Comparison of ENCODE assay signal across 8 cellular contexts in the genomic region with DNA sequence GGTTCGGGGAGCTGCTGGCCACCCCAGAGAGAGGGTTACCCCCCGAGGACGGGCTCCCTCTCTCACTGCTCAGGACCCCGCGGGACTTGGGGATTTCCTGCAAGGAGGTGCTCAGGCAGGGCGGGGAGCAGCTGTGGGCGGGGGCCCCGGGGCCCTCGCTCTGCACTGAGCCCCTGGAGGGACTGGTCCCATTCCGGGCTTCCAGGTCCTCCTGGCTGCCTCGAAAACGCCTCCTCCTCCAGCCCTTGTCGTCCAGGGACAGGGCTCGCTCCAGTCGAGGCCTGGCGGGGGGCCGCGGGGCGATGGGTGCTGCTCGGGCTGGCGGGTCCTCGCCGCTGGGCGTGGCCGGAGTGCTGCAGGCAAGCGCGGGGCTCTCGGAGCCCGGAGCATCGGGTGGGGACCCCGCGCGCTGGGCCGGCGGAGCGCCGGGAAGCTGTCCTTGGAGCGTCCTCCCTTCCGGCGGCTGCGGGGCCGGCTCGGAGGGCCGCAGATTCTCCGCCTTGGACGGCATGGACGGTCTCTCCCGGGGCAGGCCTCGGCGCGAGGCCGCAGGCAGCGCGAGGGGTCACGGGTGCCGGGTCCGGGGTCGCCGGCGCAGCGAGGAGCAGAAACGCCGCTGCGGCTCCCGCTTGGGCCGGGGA. TPM values are rescaled to one million over a fixed set of nuclear protein-coding genes. Genes with fewer than 3 reads are reported as not detected.
DNase-seq lines count a peak whose midpoint lies in the region; ATAC-seq and TF ChIP-seq lines count a peak whose summit lies in the region.

No MANE protein-coding gene starts in this region.

- CTCF ChIA-PET in GM10248 (lab: Yijun Ruan, JAX): interaction anchor here (0.7 to 1.4 kb wide), 2 partner anchors 14 to 26 kb away, joined by 3 to 6 read pairs; no protein-coding TSS in a partner anchor

- DNase-seq in GM10248 (ENCODE audit: extremely low spot score) (peak; percentile 84), GM23248 (peak; percentile 60), MG63 (peak; percentile 55), neural crest cell (ENCODE audit: low read depth, low spot score) (peak; percentile 31), thoracic aorta (ENCODE audit: low spot score) (no peak), GDM1 (lab: John Stamatoyannopoulos, UW) (no peak)
- DNase-seq in activated CD8-positive, alpha-beta memory T cell treated with anti-CD3 and anti-CD28 coated beads, Interleukin-2, amount 50 U/mL, for 48 hours: peak; percentile 83

- peak overlapping the region; percentile 82 for H3K9ac ChIP-seq in GM23248

- H3K9me3 Mint-ChIP-seq in neural crest cell: no peaks in the 10 kb centered on the region

- no peaks in the 10 kb centered on the region for H3K9me2 ChIP-seq in GM23248 (ENCODE audit: insufficient read depth)

- H3K36me3 Mint-ChIP-seq in neural crest cell (ENCODE audit: low read depth): peaks cover 7% of the 10 kb centered on the region

- H3K4me1 Mint-ChIP-seq in neural crest cell: peaks cover 26% of the 10 kb centered on the region

- peak overlapping the region; percentile 92 for H3K4me3 Mint-ChIP-seq in neural crest cell

- TF ChIP-seq CTCF in GM10248 (IDR thresholded peaks at IDR 0.05; ENCODE audit: control extremely low read depth, extremely low read depth, low read depth, missing control alignments) (no peak), neural crest cell (conservative IDR thresholded peaks at IDR 0.05) (no peak), thoracic aorta (IDR thresholded peaks at IDR 0.05) (no peak)

- peaks cover 13% of the 10 kb centered on the region for H3F3A ChIP-seq in GM23248 (ENCODE audit: insufficient read depth)

- H4K20me1 ChIP-seq in GM23248 (ENCODE audit: insufficient read depth): peaks cover 8% of the 10 kb centered on the region; the same call in 1 of the 2 replicates

- H3K36me3 ChIP-seq in GM23248 (ENCODE audit: low read depth) (peaks cover 17% of the 10 kb centered on the region), MG63 (peaks cover 42% of the 10 kb centered on the region), thoracic aorta (peaks cover 29% of the 10 kb centered on the region)

- H3K79me2 ChIP-seq in GM23248 (ENCODE audit: insufficient read depth): peaks cover 49% of the 10 kb centered on the region

- in situ Hi-C loops in GM23248 (cut with MboI): no loop called here

- H3K27me3 Mint-ChIP-seq in neural crest cell (ENCODE audit: low read depth): no peaks in the 10 kb centered on the region

- POLR2A ChIA-PET in GM10248 (lab: Yijun Ruan, JAX): no interaction called here

- WGBS in GM23248 (ENCODE audit: low coverage in 1 of 2, low lambda C conversion rate in 2 of 2, missing lambda C conversion rate in 2 of 2), 2 experiments: 0 to 1% methylated on average over 48 to 51 of the region's 66 CpGs

- no peak overlapping the region for H3K27ac Mint-ChIP-seq in neural crest cell (ENCODE audit: unreplicated experiment)

- H3K4me2 ChIP-seq in GM23248 (ENCODE audit: unreplicated experiment): peak overlapping the region; percentile 92

- H2AFZ ChIP-seq in GM23248: peak overlapping the region; percentile 55

- ATAC-seq in esophagus mucosa (peak; percentile 51), thoracic aorta (ENCODE audit: insufficient number of reproducible peaks, low FRiP score, low read depth) (no peak)

- H3K9me3 ChIP-seq in GM23248 (ENCODE audit: low read depth) (no peaks in the 10 kb centered on the region), MG63 (no peaks in the 10 kb centered on the region), thoracic aorta (no peaks in the 10 kb centered on the region)

- H3K4me1 ChIP-seq in GM23248 (ENCODE audit: insufficient read depth) (peaks cover 12% of the 10 kb centered on the region), thoracic aorta (ENCODE audit: control insufficient read depth in 1 of 2, low read depth in 2 of 2) (peaks cover 19 to 32% of the 10 kb centered on the region in 2 donors)

- peak overlapping the region; percentile 38 for H3K27ac ChIP-seq in GM23248
- H3K27ac ChIP-seq in thoracic aorta: peak overlapping the region in 1 of 2 donors; percentile 40

- H3K4me3 ChIP-seq in GM23248: peak overlapping the region; percentile 83
- peak overlapping the region; percentile 71 for H3K4me3 ChIP-seq in MG63
- peak overlapping the region; percentile 98 for H3K4me3 ChIP-seq in thoracic aorta

- no peaks in the 10 kb centered on the region for H3K27me3 ChIP-seq in GM23248 (replicated peaks; ENCODE audit: insufficient read depth)
- no peaks in the 10 kb centered on the region for H3K27me3 ChIP-seq in MG63
- H3K27me3 ChIP-seq in thoracic aorta (replicated peaks; ENCODE audit: insufficient read depth): no peaks in the 10 kb centered on the region

RNA-seq across cellular contexts. Expression of a gene that starts 0.6 kb away (rescaled TPM):
- total RNA-seq in GM23248 (2014; rRNA removed; shearing (Covaris generic)): 8.1 and 12.5 TPM in 2 replicates
- 5.0 and 5.2 TPM in 2 replicates for polyA plus RNA-seq in GM23248 (2016; fragmentation: Nextera tagmentation; extraction: Ambion mirVana)
- 2.9 and 10.4 TPM in 2 replicates for total RNA-seq in MG63 (2014; rRNA removed; shearing (Covaris generic); ENCODE audit: low replicate concordance)
- total RNA-seq in esophagus mucosa (5.7 TPM), neural crest cell (28.7 and 29.6 TPM in 2 replicates), thoracic aorta (10 to 100 TPM; 11.9 to 12.5 TPM)

RNA-seq across cellular contexts. Expression of a gene that starts 28.6 kb away (rescaled TPM):
- total RNA-seq in GM23248 (2014; rRNA removed; shearing (Covaris generic)): 58.7 and 102 TPM in 2 replicates
- 77.4 and 81.9 TPM in 2 replicates for polyA plus RNA-seq in GM23248 (2016; fragmentation: Nextera tagmentation; extraction: Ambion mirVana)
- total RNA-seq in MG63 (2014; rRNA removed; shearing (Covaris generic); ENCODE audit: low replicate concordance): 56.3 and 83.7 TPM in 2 replicates
- total RNA-seq in esophagus mucosa: 29.4 TPM
- 82.1 and 86.6 TPM in 2 replicates for total RNA-seq in neural crest cell
- 10 to 100 TPM; 28.7 to 43.0 TPM for total RNA-seq in thoracic aorta

RNA-seq across cellular contexts. Expression of a gene that starts 28.6 kb away (rescaled TPM):
- total RNA-seq in GM23248 (2014; rRNA removed; shearing (Covaris generic)): 36.4 and 50.2 TPM in 2 replicates
- 11.2 and 13.0 TPM in 2 replicates for polyA plus RNA-seq in GM23248 (2016; fragmentation: Nextera tagmentation; extraction: Ambion mirVana)
- 65.6 and 95.9 TPM in 2 replicates for total RNA-seq in MG63 (2014; rRNA removed; shearing (Covaris generic); ENCODE audit: low replicate concordance)
- total RNA-seq in esophagus mucosa: 22.8 TPM
- total RNA-seq in neural crest cell: 84.1 and 89.3 TPM in 2 replicates
- total RNA-seq in thoracic aorta: 10 to 100 TPM; 25.3 to 43.1 TPM

RNA-seq across cellular contexts. Expression of a gene that starts 39.1 kb away (rescaled TPM):
- total RNA-seq in GM23248 (2014; rRNA removed; shearing (Covaris generic)): 5.2 and 8.2 TPM in 2 replicates
- polyA plus RNA-seq in GM23248 (2016; fragmentation: Nextera tagmentation; extraction: Ambion mirVana): 3.3 and 4.4 TPM in 2 replicates
- 9.1 and 14.1 TPM in 2 replicates for total RNA-seq in MG63 (2014; rRNA removed; shearing (Covaris generic); ENCODE audit: low replicate concordance)
- total RNA-seq in esophagus mucosa: 3.7 TPM
- total RNA-seq in neural crest cell: 18.2 and 19.0 TPM in 2 replicates
- total RNA-seq in thoracic aorta: 1 to 10 TPM; 8.0 to 8.5 TPM

RNA-seq across cellular contexts. Expression of a gene that starts 43.8 kb away (rescaled TPM):
- total RNA-seq in GM23248 (2014; rRNA removed; shearing (Covaris generic)): 32.0 and 34.5 TPM in 2 replicates
- polyA plus RNA-seq in GM23248 (2016; fragmentation: Nextera tagmentation; extraction: Ambion mirVana): 40.4 and 43.4 TPM in 2 replicates
- 4.3 and 7.5 TPM in 2 replicates for total RNA-seq in MG63 (2014; rRNA removed; shearing (Covaris generic); ENCODE audit: low replicate concordance)
- 32.0 TPM for total RNA-seq in esophagus mucosa
- total RNA-seq in neural crest cell: 77.2 and 79.4 TPM in 2 replicates
- 10 to 100 TPM; 59.0 to 72.8 TPM for total RNA-seq in thoracic aorta

Comparison
In these comparisons a context has a peak if more than half of its experiments do, and no peak if none do; other contexts are left out.
1. DNase-seq: peak in GM10248 (single experiment), GM23248 (single experiment), MG63 (single experiment), activated CD8-positive, alpha-beta memory T cell treated with anti-CD3 and anti-CD28 coated beads, Interleukin-2, amount 50 U/mL, for 48 hours (single experiment) and neural crest cell (single experiment); none in thoracic aorta (single experiment) and GDM1 (single experiment).
2. Peak in every context shown above with its lines, with median percentiles within 50 percentile points of each other: H3K4me3 ChIP-seq.